25 cellular contexts compared by ENCODE assay signal in the genomic region with DNA sequence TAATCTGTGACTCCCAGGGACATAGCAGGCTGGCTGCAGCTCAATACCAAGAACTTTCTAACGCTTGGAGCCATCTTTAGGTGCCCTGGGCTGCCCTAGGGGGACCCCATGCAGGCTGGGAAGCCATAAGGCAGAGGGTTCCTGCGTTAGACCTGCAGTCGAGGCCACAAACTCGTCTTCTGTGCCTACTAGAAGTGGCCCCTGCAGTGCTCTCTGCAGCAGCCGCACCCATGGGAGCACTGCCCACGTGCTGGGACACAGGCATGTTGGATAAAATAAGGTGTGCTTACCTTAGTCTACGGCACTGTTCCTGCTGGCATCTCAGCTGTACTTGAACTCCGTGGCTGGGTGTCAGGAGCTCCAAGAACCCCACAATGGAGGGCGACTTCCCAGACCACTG. TPM values are rescaled to one million over a fixed set of nuclear protein-coding genes. Genes with fewer than 3 reads are reported as not detected.
DNase-seq lines count a peak whose midpoint lies in the region; ATAC-seq, FAIRE-seq and TF ChIP-seq lines count a peak whose summit lies in the region.
"Had no signal": no experiment of that assay in that cellular context is flagged by ENCODE, and none has a peak within 500 bp of the region (broad histone marks: within the 10 kb centered on the region; RNA-seq: fewer than 3 reads in every experiment).

No MANE protein-coding gene starts in this region.

- POLR2A ChIA-PET in SK-N-SH (lab: Yijun Ruan, JAX) (no interaction called here), K562 (lab: Yijun Ruan, JAX) (interaction anchor here (0.6 to 5.8 kb wide), 9 partner anchors 9 to 591 kb away, joined by 3 to 49 read pairs (median 3); a partner anchor contains a TSS)

- H4K91ac ChIP-seq in neuronal stem cell (ENCODE audit: low read depth, low read length, poor library complexity), result peak overlapping the region; percentile 70

- H2BK15ac ChIP-seq in neuronal stem cell (ENCODE audit: low read length), result no peak overlapping the region

- H3K27me3 ChIP-seq in SK-N-SH (ENCODE audit: insufficient read depth) (no peaks in the 10 kb centered on the region), K562 (ENCODE audit: control insufficient read depth in 2 of 2, insufficient read depth in 2 of 2, low read length in 2 of 2) (no peaks in the 10 kb centered on the region), neuronal stem cell (ENCODE audit: control insufficient read depth in 3 of 3, insufficient read depth in 3 of 3, low read depth in 1 of 3, low read length in 3 of 3) (no peaks in the 10 kb centered on the region)
- H3K27me3 ChIP-seq: upper lobe of left lung had no signal

- peak overlapping the region; percentile 31 for H3K23ac ChIP-seq in neuronal stem cell (ENCODE audit: low read depth, low read length, poor library complexity)

- 86% methylated on average over 6 of the region's 9 CpGs for WGBS in SK-N-SH (ENCODE audit: low lambda C conversion rate)
- 74% methylated on average over 9 of the region's 9 CpGs for WGBS in K562 (ENCODE audit: insufficient coverage, low coverage, missing lambda C conversion rate)
- WGBS in neuronal stem cell (ENCODE audit: extremely low coverage in 2 of 2, insufficient read length in 2 of 2, insufficient replicate concordance in 1 of 2), 2 donors, result no CpG with 5 or more reads among the region's 9 CpGs

- TF ChIP-seq POLR2A in GM18505 (IDR thresholded peaks at IDR 0.05; ENCODE audit: borderline replicate concordance, extremely low read depth, insufficient read depth, insufficient read length) (peak; percentile 21), K562 (conservative IDR thresholded peaks at IDR 0.05) (peak; percentile 62)

- H3K27ac ChIP-seq in SK-N-SH (ENCODE audit: low read depth in 2 of 2, low read length in 1 of 2) (peak overlapping the region in 1 of 2 experiments; percentile 5; a peak in 1 of 4 replicates), K562 (ENCODE audit: extremely low read depth, low read depth, low read length) (peak overlapping the region; percentile 11; the same call in 2 of the 3 replicates), neuronal stem cell (replicated peaks; ENCODE audit: low read length) (no peak overlapping the region)
- H3K27ac ChIP-seq: epithelial cell of prostate, upper lobe of left lung had no signal

- H3K14ac ChIP-seq in neuronal stem cell (ENCODE audit: low read length), result no peak overlapping the region

- no peak overlapping the region for H2AFZ ChIP-seq in SK-N-SH (ENCODE audit: low read depth)
- H2AFZ ChIP-seq in K562 (ENCODE audit: low read depth, low read length), result no peak overlapping the region
- no peak overlapping the region for H2AFZ ChIP-seq in neuronal stem cell (ENCODE audit: low read length)

- BruUV-seq in K562 (replicated peaks; lab: Mats Ljungman, UMichigan), result no TSS peak

- DNase-seq in SK-N-SH, result no peak
- DNase-seq in K562 (ENCODE audit: extremely low read depth in 1 of 4, low spot score in 3 of 4), result no peak
- DNase-seq in neuronal stem cell (ENCODE audit: low spot score), result no peak
- DNase-seq in NCI-H187 (lab: John Stamatoyannopoulos, UW), result no peak
- DNase-seq in DMS79 (lab: John Stamatoyannopoulos, UW), result no peak
- DNase-seq in mesenteric fat pad (ENCODE audit: low spot score), result no peak
- DNase-seq: activated CD4-positive, alpha-beta T cell treated with anti-CD3 and anti-CD28 coated beads, Interleukin-2, amount 50 U/mL, for 4 hours; activated CD8-positive, alpha-beta memory T cell treated with anti-CD3 and anti-CD28 coated beads, Interleukin-2, amount 50 U/mL, for 48 hours; activated effector memory CD4-positive, alpha-beta T cell treated with Interleukin-2 at 50 U/mL for 16 hours; activated naive CD8-positive, alpha-beta T cell treated with anti-CD3 and anti-CD28 coated beads for 36 hours; aorta; effector CD4-positive, alpha-beta T cell; naive thymus-derived CD4-positive, alpha-beta T cell; NCI-H1092; NCI-H187 treated with DMSO at 0.1 percent for 48 hours; NCI-H2171; RPMI8226; stimulated activated CD4-positive, alpha-beta T cell treated with anti-CD3 and anti-CD28 coated beads, Interleukin-15, amount 100 ng/mL, for 24 hours; upper lobe of left lung had no signal

- no peak overlapping the region for H2BK12ac ChIP-seq in neuronal stem cell (ENCODE audit: low read length)

- in situ Hi-C loops in K562 (cut with MboI), result no loop called here

- CTCF ChIA-PET in SK-N-SH (lab: Yijun Ruan, JAX), result interaction anchor here (0.8 to 3.8 kb wide), 2 partner anchors 22 to 74 kb away, joined by 3 to 12 read pairs; no protein-coding TSS in a partner anchor
- CTCF ChIA-PET in K562 (lab: Yijun Ruan, JAX; ENCODE audit: low intra/inter-chr PET ratio), result no interaction called here

- FAIRE-seq in K562 (lab: Jason Lieb, UNC), result peak; percentile 29
- FAIRE-seq: colon, GM19239, TTC549 had no signal

- H3K9me3 ChIP-seq in SK-N-SH, result no peaks in the 10 kb centered on the region
- H3K9me3 ChIP-seq in K562 (replicated peaks; ENCODE audit: control insufficient read depth, insufficient read depth, low read depth, low read length), result no peaks in the 10 kb centered on the region
- H3K9me3 ChIP-seq in neuronal stem cell (replicated peaks in 1 of 2; ENCODE audit: control insufficient read depth in 2 of 2, insufficient read depth in 1 of 2, low read depth in 1 of 2, low read length in 2 of 2), result no peaks in the 10 kb centered on the region
- H3K9me3 ChIP-seq: upper lobe of left lung had no signal

- H3K9ac ChIP-seq in SK-N-SH (no peak overlapping the region), K562 (ENCODE audit: insufficient read depth in 1 of 2, low read depth in 2 of 2, low read length in 2 of 2) (peak overlapping the region in 1 of 2 experiments; percentile 78; a peak in 2 of 4 replicates), neuronal stem cell (ENCODE audit: low read depth, low read length, poor library complexity) (no peak overlapping the region)

- H2AK5ac ChIP-seq in neuronal stem cell (ENCODE audit: low read depth, low read length), result no peak overlapping the region

- no peak overlapping the region for H4K8ac ChIP-seq in neuronal stem cell (ENCODE audit: low read depth, low read length)

- H3K79me2 ChIP-seq in SK-N-SH (ENCODE audit: insufficient read depth), result peaks cover 4% of the 10 kb centered on the region; the same call in 1 of the 2 replicates
- H3K79me2 ChIP-seq in K562 (ENCODE audit: control insufficient read depth, insufficient read depth, low read length), result no peaks in the 10 kb centered on the region

- H3K4ac ChIP-seq in neuronal stem cell (ENCODE audit: low read length), result no peak overlapping the region

- H3K9me1 ChIP-seq in K562 (ENCODE audit: control insufficient read depth, insufficient read depth, low read length), result peaks cover 6% of the 10 kb centered on the region

- peaks cover 3% of the 10 kb centered on the region for H3K79me1 ChIP-seq in neuronal stem cell (ENCODE audit: low read depth, low read length)

- peaks cover 18% of the 10 kb centered on the region for H3F3A ChIP-seq in SK-N-SH (replicated peaks; ENCODE audit: insufficient read depth)

- no peak overlapping the region for H2BK120ac ChIP-seq in neuronal stem cell (ENCODE audit: low read depth, low read length)

- intact Hi-C loops in K562 (cut with micrococcal nuclease), result no loop called here

- TF ChIP-seq CTCF in SK-N-SH (IDR thresholded peaks at IDR 0.05) (no peak), K562 (IDR thresholded peaks at IDR 0.05 in 2 of 3, conservative IDR thresholded peaks at IDR 0.05 in 1 of 3; ENCODE audit: insufficient read depth in 2 of 3, low read depth in 1 of 3, low read length in 3 of 3) (no peak)

- TF ChIP-seq RAD21 in SK-N-SH (IDR thresholded peaks at IDR 0.05; ENCODE audit: low read length), result no peak
- 0 out of 4 replicates have a peak, but pooled peaks of 1 of the 2 experiments have one; percentile 8 for TF ChIP-seq RAD21 in K562 (CRISPR knock-in tag; conservative IDR thresholded peaks at IDR 0.05 in 1 of 2, IDR thresholded peaks at IDR 0.05 in 1 of 2)

- H3K36me3 ChIP-seq in SK-N-SH (replicated peaks in 1 of 2; ENCODE audit: control insufficient read depth in 1 of 2, insufficient read depth in 2 of 2, low read length in 1 of 2), result peaks cover 13 to 62% of the 10 kb centered on the region in 2 experiments
- H3K36me3 ChIP-seq in K562 (ENCODE audit: control insufficient read depth, insufficient read depth, low read length), result peaks cover 88% of the 10 kb centered on the region
- H3K36me3 ChIP-seq in neuronal stem cell (replicated peaks in 1 of 2; ENCODE audit: control insufficient read depth in 2 of 2, insufficient read depth in 2 of 2, low read length in 2 of 2), result peaks cover 38 to 90% of the 10 kb centered on the region in 2 donors

- H3K4me3 ChIP-seq in SK-N-SH (ENCODE audit: low read depth in 2 of 2, low read length in 1 of 2) (no peak overlapping the region), K562 (no peak overlapping the region), neuronal stem cell (ENCODE audit: low read length in 2 of 2) (no peak overlapping the region)
- H3K4me3 ChIP-seq: upper lobe of left lung had no signal

- H3K9me2 ChIP-seq in SK-N-SH, result no peaks in the 10 kb centered on the region

- no peaks in the 10 kb centered on the region; a peak in 1 of 4 replicates for H3K4me1 ChIP-seq in SK-N-SH (ENCODE audit: control insufficient read depth in 1 of 2, insufficient read depth in 2 of 2, low read depth in 1 of 2, low read length in 1 of 2)
- peaks cover 4 to 17% of the 10 kb centered on the region in 2 experiments; a peak in 3 of 5 replicates for H3K4me1 ChIP-seq in K562 (replicated peaks in 1 of 2; ENCODE audit: control insufficient read depth in 2 of 2, insufficient read depth in 2 of 2, low read length in 2 of 2)
- no peaks in the 10 kb centered on the region for H3K4me1 ChIP-seq in neuronal stem cell (ENCODE audit: control insufficient read depth in 2 of 2, insufficient read depth in 1 of 2, low read depth in 1 of 2, low read length in 2 of 2)
- H3K4me1 ChIP-seq: upper lobe of left lung had no signal

- peak overlapping the region; percentile 29 for H3K18ac ChIP-seq in neuronal stem cell (ENCODE audit: low read length)

- H3K4me2 ChIP-seq in SK-N-SH (no peak overlapping the region), K562 (ENCODE audit: insufficient read depth, low read length) (no peak overlapping the region), neuronal stem cell (ENCODE audit: insufficient read depth, low read length, poor library complexity, severe bottlenecking) (no peak overlapping the region)

- H2BK5ac ChIP-seq in neuronal stem cell (ENCODE audit: low read length), result no peak overlapping the region

- TF ChIP-seq EP300 in SK-N-SH (IDR thresholded peaks at IDR 0.05; ENCODE audit: borderline replicate concordance in 1 of 2, low read depth in 1 of 2, low read length in 1 of 2) (no peak), K562 (IDR thresholded peaks at IDR 0.05; ENCODE audit: low read length) (no peak)

- no peaks in the 10 kb centered on the region for H4K20me1 ChIP-seq in SK-N-SH (ENCODE audit: insufficient read depth)
- H4K20me1 ChIP-seq in K562 (replicated peaks; ENCODE audit: control insufficient read depth, insufficient read depth, low read length), result peaks cover 8% of the 10 kb centered on the region

- ATAC-seq in SK-N-SH treated with all-trans-retinoic acid at 6 μM for 48 hours, result peak; percentile 10
- no peak for ATAC-seq in GM18505 (IDR thresholded peaks at IDR 0.05; ENCODE audit: unreplicated experiment)
- peak; percentile 37 for ATAC-seq in K562
- ATAC-seq: naive thymus-derived CD4-positive, alpha-beta T cell had no signal

RNA-seq across cellular contexts. Expression of a gene that starts 9.4 kb away (rescaled TPM):
- polyA plus RNA-seq in SK-N-SH (2012; rRNA removed) (37.4 and 50.2 TPM in 2 replicates), K562 (2011; rRNA removed) (28.9 and 36.5 TPM in 2 replicates), K562 (2014; fragmentation: Illumina TruSeq; extraction: Trizol) (24.6 and 27.0 TPM in 2 replicates), K562 (2014; fragmentation: Nextera tagmentation; extraction: Ambion mirVana) (1 to 10 TPM; 4.2 to 6.9 TPM), K562 (2014; rRNA removed) (28.1 and 29.2 TPM in 2 replicates)
- polyA plus RNA-seq in SK-N-SH (2012; cell fraction: cytosol; rRNA removed), result 38.1 and 42.5 TPM in 2 replicates
- polyA plus RNA-seq in SK-N-SH (2012; cell fraction: nucleus; rRNA removed), result 42.4 and 57.4 TPM in 2 replicates
- total RNA-seq in K562 (2011; cell fraction: chromatin; rRNA removed; ENCODE audit: low replicate concordance), result 77.2 and 131 TPM in 2 replicates
- 102 and 116 TPM in 2 replicates for total RNA-seq in K562 (2011; cell fraction: nucleolus; rRNA removed)
- total RNA-seq in K562 (2011; cell fraction: nucleoplasm; rRNA removed), result 91.4 and 101 TPM in 2 replicates
- total RNA-seq in K562 (2014; rRNA removed) (21.5 and 24.5 TPM in 2 replicates), K562 (2014; rRNA removed; fragmentation: Illumina TruSeq; extraction: Trizol) (23.4 and 23.9 TPM in 2 replicates), K562 (2015; rRNA removed; fragmentation: Illumina TruSeq; extraction: Trizol) (23.7 and 25.4 TPM in 2 replicates), K562 (2021) (28.6 and 28.7 TPM in 2 replicates), mesenteric fat pad (16.7 TPM)
- polyA plus RNA-seq in K562 (2011; cell fraction: cytosol; rRNA removed), result 28.1 and 29.3 TPM in 2 replicates
- polyA plus RNA-seq in K562 (2011; cell fraction: nucleus; rRNA removed), result 23.9 and 27.6 TPM in 2 replicates
- polyA plus RNA-seq in K562 (2012), result 19.3 and 22.5 TPM in 2 replicates
- 27.4 and 40.5 TPM in 2 replicates for polyA minus RNA-seq in K562 (2011; rRNA and poly(A)+ RNA removed)
- 11.3 and 14.8 TPM in 2 replicates for polyA minus RNA-seq in K562 (2011; cell fraction: cytosol; rRNA and poly(A)+ RNA removed)
- polyA minus RNA-seq in K562 (2011; cell fraction: nucleus; rRNA and poly(A)+ RNA removed), result 19.0 and 21.8 TPM in 2 replicates
- 7.8 TPM for polyA plus RNA-seq in neuronal stem cell (2013, experiment 1 of 2)
- 9.0 TPM for polyA plus RNA-seq in neuronal stem cell (2013, experiment 2 of 2)

RNA-seq across cellular contexts. Expression of a gene that starts 11.6 kb away (rescaled TPM):
- polyA plus RNA-seq in SK-N-SH (2012; rRNA removed), result 85.3 and 120 TPM in 2 replicates
- 96.1 and 107 TPM in 2 replicates for polyA plus RNA-seq in SK-N-SH (2012; cell fraction: cytosol; rRNA removed)
- polyA plus RNA-seq in SK-N-SH (2012; cell fraction: nucleus; rRNA removed), result 41.4 and 53.5 TPM in 2 replicates
- total RNA-seq in K562 (2011; cell fraction: chromatin; rRNA removed; ENCODE audit: low replicate concordance), result 109 and 165 TPM in 2 replicates
- total RNA-seq in K562 (2011; cell fraction: nucleolus; rRNA removed), result 107 and 123 TPM in 2 replicates
- 121 and 138 TPM in 2 replicates for total RNA-seq in K562 (2011; cell fraction: nucleoplasm; rRNA removed)
- 44.4 and 46.0 TPM in 2 replicates for total RNA-seq in K562 (2014; rRNA removed)
- 39.9 and 45.9 TPM in 2 replicates for total RNA-seq in K562 (2014; rRNA removed; fragmentation: Illumina TruSeq; extraction: Trizol)
- total RNA-seq in K562 (2015; rRNA removed; fragmentation: Illumina TruSeq; extraction: Trizol), result 54.3 and 55.5 TPM in 2 replicates
- 49.5 and 51.3 TPM in 2 replicates for total RNA-seq in K562 (2021)
- polyA plus RNA-seq in K562 (2011; rRNA removed), result 74.8 and 85.8 TPM in 2 replicates
- polyA plus RNA-seq in K562 (2011; cell fraction: cytosol; rRNA removed), result 67.0 and 76.5 TPM in 2 replicates
- polyA plus RNA-seq in K562 (2011; cell fraction: nucleus; rRNA removed), result 41.7 and 44.0 TPM in 2 replicates
- polyA plus RNA-seq in K562 (2012), result 55.0 and 59.0 TPM in 2 replicates
- 68.9 and 74.0 TPM in 2 replicates for polyA plus RNA-seq in K562 (2014; fragmentation: Illumina TruSeq; extraction: Trizol)
- 1 to 10 TPM; 4.5 to 9.9 TPM for polyA plus RNA-seq in K562 (2014; fragmentation: Nextera tagmentation; extraction: Ambion mirVana)
- polyA plus RNA-seq in K562 (2014; rRNA removed), result 67.9 and 74.7 TPM in 2 replicates
- 56.3 and 66.1 TPM in 2 replicates for polyA minus RNA-seq in K562 (2011; rRNA and poly(A)+ RNA removed)
- 27.0 and 29.2 TPM in 2 replicates for polyA minus RNA-seq in K562 (2011; cell fraction: cytosol; rRNA and poly(A)+ RNA removed)
- 23.3 and 34.1 TPM in 2 replicates for polyA minus RNA-seq in K562 (2011; cell fraction: nucleus; rRNA and poly(A)+ RNA removed)
- 28.2 TPM for polyA plus RNA-seq in neuronal stem cell (2013, experiment 1 of 2)
- polyA plus RNA-seq in neuronal stem cell (2013, experiment 2 of 2), result 27.2 TPM
- 33.9 TPM for total RNA-seq in mesenteric fat pad

RNA-seq across cellular contexts. Expression of a gene that starts 22.7 kb away (rescaled TPM):
- polyA plus RNA-seq in SK-N-SH (2012; rRNA removed) (59.2 and 70.8 TPM in 2 replicates), K562 (2011; rRNA removed) (109 and 202 TPM in 2 replicates), K562 (2014; fragmentation: Illumina TruSeq; extraction: Trizol) (210 and 222 TPM in 2 replicates), K562 (2014; fragmentation: Nextera tagmentation; extraction: Ambion mirVana) (100 to 1,000 TPM; 132 to 266 TPM), K562 (2014; rRNA removed) (228 and 240 TPM in 2 replicates)
- polyA plus RNA-seq in SK-N-SH (2012; cell fraction: cytosol; rRNA removed), result 95.1 and 121 TPM in 2 replicates
- polyA plus RNA-seq in SK-N-SH (2012; cell fraction: nucleus; rRNA removed), result 9.8 and 19.0 TPM in 2 replicates
- 68.6 and 74.7 TPM in 2 replicates for total RNA-seq in K562 (2011; cell fraction: chromatin; rRNA removed; ENCODE audit: low replicate concordance)
- total RNA-seq in K562 (2011; cell fraction: nucleolus; rRNA removed), result 46.6 and 51.7 TPM in 2 replicates
- 66.1 and 96.3 TPM in 2 replicates for total RNA-seq in K562 (2011; cell fraction: nucleoplasm; rRNA removed)
- total RNA-seq in K562 (2014; rRNA removed) (196 and 199 TPM in 2 replicates), K562 (2014; rRNA removed; fragmentation: Illumina TruSeq; extraction: Trizol) (199 and 240 TPM in 2 replicates), K562 (2015; rRNA removed; fragmentation: Illumina TruSeq; extraction: Trizol) (220 and 223 TPM in 2 replicates), K562 (2021) (89.0 and 94.6 TPM in 2 replicates), mesenteric fat pad (30.1 TPM)
- polyA plus RNA-seq in K562 (2011; cell fraction: cytosol; rRNA removed), result 59.0 and 71.4 TPM in 2 replicates
- polyA plus RNA-seq in K562 (2011; cell fraction: nucleus; rRNA removed), result 17.0 and 17.5 TPM in 2 replicates
- 93.6 and 169 TPM in 2 replicates for polyA plus RNA-seq in K562 (2012)
- 131 and 142 TPM in 2 replicates for polyA minus RNA-seq in K562 (2011; rRNA and poly(A)+ RNA removed)
- polyA minus RNA-seq in K562 (2011; cell fraction: cytosol; rRNA and poly(A)+ RNA removed), result 32.3 and 42.4 TPM in 2 replicates
- polyA minus RNA-seq in K562 (2011; cell fraction: nucleus; rRNA and poly(A)+ RNA removed), result 14.0 and 19.8 TPM in 2 replicates
- 37.6 TPM for polyA plus RNA-seq in neuronal stem cell (2013, experiment 1 of 2)
- polyA plus RNA-seq in neuronal stem cell (2013, experiment 2 of 2), result 36.0 TPM

RNA-seq across cellular contexts. Expression of a gene that starts 22.9 kb away (rescaled TPM):
- polyA plus RNA-seq in SK-N-SH (2012; rRNA removed) (17.7 and 22.5 TPM in 2 replicates), K562 (2011; rRNA removed) (54.6 and 81.2 TPM in 2 replicates), K562 (2014; fragmentation: Illumina TruSeq; extraction: Trizol) (49.1 and 76.2 TPM in 2 replicates), K562 (2014; fragmentation: Nextera tagmentation; extraction: Ambion mirVana) (1 to 10 TPM; 1.9 to 3.2 TPM), K562 (2014; rRNA removed) (103 and 104 TPM in 2 replicates)
- polyA plus RNA-seq in SK-N-SH (2012; cell fraction: cytosol; rRNA removed), result 5.7 and 9.7 TPM in 2 replicates
- polyA plus RNA-seq in SK-N-SH (2012; cell fraction: nucleus; rRNA removed), result 74.9 and 88.3 TPM in 2 replicates
- total RNA-seq in K562 (2011; cell fraction: chromatin; rRNA removed; ENCODE audit: low replicate concordance), result 152 and 399 TPM in 2 replicates
- 296 and 299 TPM in 2 replicates for total RNA-seq in K562 (2011; cell fraction: nucleolus; rRNA removed)
- 160 and 192 TPM in 2 replicates for total RNA-seq in K562 (2011; cell fraction: nucleoplasm; rRNA removed)
- total RNA-seq in K562 (2014; rRNA removed) (77.0 and 115 TPM in 2 replicates), K562 (2014; rRNA removed; fragmentation: Illumina TruSeq; extraction: Trizol) (20.6 and 22.0 TPM in 2 replicates), K562 (2015; rRNA removed; fragmentation: Illumina TruSeq; extraction: Trizol) (41.3 and 44.8 TPM in 2 replicates), K562 (2021) (119 and 136 TPM in 2 replicates), mesenteric fat pad (16.8 TPM)
- 64.8 and 118 TPM in 2 replicates for polyA plus RNA-seq in K562 (2011; cell fraction: cytosol; rRNA removed)
- 369 and 565 TPM in 2 replicates for polyA plus RNA-seq in K562 (2011; cell fraction: nucleus; rRNA removed)
- 82.0 and 122 TPM in 2 replicates for polyA plus RNA-seq in K562 (2012)
- polyA minus RNA-seq in K562 (2011; rRNA and poly(A)+ RNA removed), result 25.8 and 37.9 TPM in 2 replicates
- polyA minus RNA-seq in K562 (2011; cell fraction: cytosol; rRNA and poly(A)+ RNA removed), result 39.3 and 57.6 TPM in 2 replicates
- polyA minus RNA-seq in K562 (2011; cell fraction: nucleus; rRNA and poly(A)+ RNA removed), result 82.0 and 96.4 TPM in 2 replicates
- polyA plus RNA-seq in neuronal stem cell (2013, experiment 1 of 2), result 11.8 TPM
- 10.9 TPM for polyA plus RNA-seq in neuronal stem cell (2013, experiment 2 of 2)

RNA-seq across cellular contexts. Expression of a gene that starts 59.5 kb away (rescaled TPM):
- polyA plus RNA-seq in SK-N-SH (2012; rRNA removed), result 3.2 and 5.2 TPM in 2 replicates
- 3.2 and 4.2 TPM in 2 replicates for polyA plus RNA-seq in SK-N-SH (2012; cell fraction: cytosol; rRNA removed)
- polyA plus RNA-seq in SK-N-SH (2012; cell fraction: nucleus; rRNA removed), result 0.79 and 1.1 TPM in 2 replicates
- 0.28 TPM in 1 of 2 replicates, not detected in the other for total RNA-seq in K562 (2011; cell fraction: chromatin; rRNA removed; ENCODE audit: low replicate concordance)
- not detected in 2 replicates for total RNA-seq in K562 (2011; cell fraction: nucleolus; rRNA removed)
- total RNA-seq in K562 (2011; cell fraction: nucleoplasm; rRNA removed), result 0.22 TPM in 1 of 2 replicates, not detected in the other
- total RNA-seq in K562 (2014; rRNA removed), result 0.08 TPM in 1 of 2 replicates, not detected in the other
- not detected in 2 replicates for total RNA-seq in K562 (2014; rRNA removed; fragmentation: Illumina TruSeq; extraction: Trizol)
- total RNA-seq in K562 (2015; rRNA removed; fragmentation: Illumina TruSeq; extraction: Trizol), result not detected in 2 replicates
- not detected in 2 replicates for total RNA-seq in K562 (2021)
- 0.05 and 0.13 TPM in 2 replicates for polyA plus RNA-seq in K562 (2011; rRNA removed)
- 0.21 and 0.25 TPM in 2 replicates for polyA plus RNA-seq in K562 (2011; cell fraction: cytosol; rRNA removed)
- 0.07 TPM in 1 of 2 replicates, not detected in the other for polyA plus RNA-seq in K562 (2011; cell fraction: nucleus; rRNA removed)
- polyA plus RNA-seq in K562 (2012), result 0.10 and 0.30 TPM in 2 replicates
- polyA plus RNA-seq in K562 (2014; fragmentation: Illumina TruSeq; extraction: Trizol), result 0.11 TPM in 1 of 2 replicates, not detected in the other
- not detected for polyA plus RNA-seq in K562 (2014; fragmentation: Nextera tagmentation; extraction: Ambion mirVana)
- not detected in 2 replicates for polyA plus RNA-seq in K562 (2014; rRNA removed)
- polyA minus RNA-seq in K562 (2011; rRNA and poly(A)+ RNA removed), result 0.09 and 0.18 TPM in 2 replicates
- polyA minus RNA-seq in K562 (2011; cell fraction: cytosol; rRNA and poly(A)+ RNA removed), result 0.76 and 1.2 TPM in 2 replicates
- polyA minus RNA-seq in K562 (2011; cell fraction: nucleus; rRNA and poly(A)+ RNA removed), result 0.33 and 0.40 TPM in 2 replicates
- 4.1 TPM for polyA plus RNA-seq in neuronal stem cell (2013, experiment 1 of 2)
- 4.1 TPM for polyA plus RNA-seq in neuronal stem cell (2013, experiment 2 of 2)
- 14.1 TPM for total RNA-seq in mesenteric fat pad
- polyA plus RNA-seq: naive thymus-derived CD4-positive, alpha-beta T cell had no signal
